5 cellular contexts compared by ENCODE assay signal in genomic region chr12:132874620-132875019, GRCh38. TPM values are rescaled to one million over a fixed set of nuclear protein-coding genes. Genes with fewer than 3 reads are reported as not detected.
DNase-seq lines count a peak whose midpoint lies in the region; ATAC-seq, FAIRE-seq and TF ChIP-seq lines count a peak whose summit lies in the region.
"Not testable (repeated sequence)": the region's sequence is repeated elsewhere in the genome, so short reads cannot be mapped to it uniquely, and the experiment has no call there.

No MANE protein-coding gene starts in this region.

- H3K36me3 ChIP-seq in KOPT-K1 (ENCODE audit: insufficient read depth, low read length) (peaks cover 97% of the 10 kb centered on the region), kidney (ENCODE audit: control insufficient read depth in 1 of 2, insufficient read depth in 2 of 2, low read length in 2 of 2) (peaks cover 19 to 23% of the 10 kb centered on the region in 2 donors)
- peaks cover 0 to 67% (median 24%) of the 10 kb centered on the region in 3 experiments for H3K36me3 ChIP-seq in naive thymus-derived CD4-positive, alpha-beta T cell (ENCODE audit: control insufficient read depth in 2 of 3, insufficient read depth in 3 of 3, low read length in 3 of 3)

- peaks cover 30% of the 10 kb centered on the region for H3K4me1 Mint-ChIP-seq in CD4-positive, alpha-beta T cell (ENCODE audit: low read depth)
- H3K4me1 Mint-ChIP-seq in naive thymus-derived CD4-positive, alpha-beta T cell, result peaks cover 8 to 30% (median 25%) of the 10 kb centered on the region in 7 donors

- H3K4me1 ChIP-seq in kidney (ENCODE audit: control insufficient read depth in 1 of 2, insufficient read depth in 1 of 2, low read depth in 1 of 2, low read length in 2 of 2), result not testable (repeated sequence)
- H3K4me1 ChIP-seq in naive thymus-derived CD4-positive, alpha-beta T cell (ENCODE audit: control insufficient read depth in 2 of 2, insufficient read depth in 2 of 2, low read length in 2 of 2), result peaks cover 4 to 19% of the 10 kb centered on the region in 2 donors

- POLR2A ChIA-PET in CD4-positive, alpha-beta T cell (lab: Charles Lee), result interaction anchor here (2.9 kb wide), 1 partner anchor 12 kb away, joined by 28 read pairs; the partner anchor contains the start of gene CHFR
- POLR2A ChIA-PET in naive thymus-derived CD4-positive, alpha-beta T cell (lab: Charles Lee), result interaction anchor here (0.6 kb wide), 1 partner anchor 22 kb away, joined by 4 read pairs; no protein-coding TSS in a partner anchor

- H3K27me3 Mint-ChIP-seq in CD4-positive, alpha-beta T cell; naive thymus-derived CD4-positive, alpha-beta T cell: not testable (repeated sequence)

- CTCF ChIA-PET in CD4-positive, alpha-beta T cell (lab: Charles Lee), result not testable (repeated sequence)
- CTCF ChIA-PET in naive thymus-derived CD4-positive, alpha-beta T cell (lab: Charles Lee), result interaction anchor here (1.0 kb wide), 1 partner anchor 13 kb away, joined by 3 read pairs; the partner anchor contains the start of gene CHFR

- peak overlapping the region; percentile 21 for H3K27ac ChIP-seq in CD4-positive, alpha-beta T cell (ENCODE audit: low read depth, low read length)
- H3K27ac ChIP-seq in KOPT-K1 (ENCODE audit: low read depth, low read length, poor library complexity, severe bottlenecking), result peak overlapping the region; percentile 67
- not testable (repeated sequence) for H3K27ac ChIP-seq in kidney (ENCODE audit: low read depth in 2 of 2, low read length in 2 of 2)
- peak overlapping the region; percentile 62 for H3K27ac ChIP-seq in naive thymus-derived CD4-positive, alpha-beta T cell (ENCODE audit: low read depth, low read length)

- H3K27me3 ChIP-seq in CD4-positive, alpha-beta T cell (ENCODE audit: control insufficient read depth, insufficient read depth, low read length); naive thymus-derived CD4-positive, alpha-beta T cell (ENCODE audit: control insufficient read depth in 2 of 2, insufficient read depth in 2 of 2, low read length in 2 of 2): not testable (repeated sequence)

- H3K9me3 ChIP-seq in CD4-positive, alpha-beta T cell (ENCODE audit: control insufficient read depth, low read length); KOPT-K1 (ENCODE audit: insufficient read depth, low read length, poor library complexity, severe bottlenecking); kidney (ENCODE audit: control insufficient read depth in 1 of 2, low read length in 2 of 2); naive thymus-derived CD4-positive, alpha-beta T cell (ENCODE audit: control insufficient read depth in 2 of 3, low read length in 3 of 3): not testable (repeated sequence)

- not testable (repeated sequence) for FAIRE-seq in kidney (lab: Jason Lieb, UNC)

- not testable (repeated sequence) for H3K9me3 Mint-ChIP-seq in CD4-positive, alpha-beta T cell; naive thymus-derived CD4-positive, alpha-beta T cell

- not testable (repeated sequence) for ATAC-seq in CD4-positive, alpha-beta T cell (ENCODE audit: poor library complexity); naive thymus-derived CD4-positive, alpha-beta T cell

- not testable (repeated sequence) for DNase-seq in CD4-positive, alpha-beta T cell; naive thymus-derived CD4-positive, alpha-beta T cell
- DNase-seq in kidney (peak; percentile 64), posterior vena cava (ENCODE audit: low spot score) (peak; percentile 49)

- intact Hi-C loops in CD4-positive, alpha-beta T cell (cut with DNase I, micrococcal nuclease), result loop anchor here in 1 of 2 experiments (5.0 kb wide), 1 partner anchor 42 kb away; no protein-coding TSS in a partner anchor
- intact Hi-C loops in kidney (cut with DNase I); naive thymus-derived CD4-positive, alpha-beta T cell (cut with micrococcal nuclease); posterior vena cava (cut with DNase I): not testable (repeated sequence)

- H3K9ac ChIP-seq in kidney (ENCODE audit: low read length in 2 of 2), result not testable (repeated sequence)

- not testable (repeated sequence) for H3K27ac Mint-ChIP-seq in CD4-positive, alpha-beta T cell; naive thymus-derived CD4-positive, alpha-beta T cell

- TF ChIP-seq CTCF in CD4-positive, alpha-beta T cell (IDR thresholded peaks at IDR 0.05); kidney (IDR thresholded peaks at IDR 0.05; ENCODE audit: borderline replicate concordance, extremely low read depth, insufficient read depth): not testable (repeated sequence)

- not testable (repeated sequence) for H3K4me3 Mint-ChIP-seq in CD4-positive, alpha-beta T cell; naive thymus-derived CD4-positive, alpha-beta T cell

- H3K4me3 ChIP-seq in kidney (ENCODE audit: low read length in 2 of 2); naive thymus-derived CD4-positive, alpha-beta T cell (ENCODE audit: low read length): not testable (repeated sequence)

- peaks cover 68% of the 10 kb centered on the region for H3K36me3 Mint-ChIP-seq in CD4-positive, alpha-beta T cell (ENCODE audit: low read depth)
- H3K36me3 Mint-ChIP-seq in naive thymus-derived CD4-positive, alpha-beta T cell, result peaks cover 3 to 39% (median 29%) of the 10 kb centered on the region in 5 donors

RNA-seq across cellular contexts. Expression of gene CHFR, which starts 12.8 kb away (rescaled TPM):
- total RNA-seq in CD4-positive, alpha-beta T cell, result 10 to 100 TPM; 75.1 to 85.6 TPM
- total RNA-seq in kidney, result 37.3 TPM
- polyA plus RNA-seq in kidney (ENCODE audit: insufficient read depth, low read depth, low replicate concordance), result 8.3 TPM
- 10 to 100 TPM; 66.7 to 97.8 (median 81.7) TPM for total RNA-seq in naive thymus-derived CD4-positive, alpha-beta T cell
- 10 to 100 TPM; 25.2 to 44.4 TPM for polyA plus RNA-seq in naive thymus-derived CD4-positive, alpha-beta T cell
- 10 to 100 TPM; 36.9 to 38.5 TPM for total RNA-seq in posterior vena cava

RNA-seq across cellular contexts. Expression of gene GOLGA3, which starts 46.0 kb away (rescaled TPM):
- 10 to 100 TPM; 31.5 to 34.0 TPM for total RNA-seq in CD4-positive, alpha-beta T cell
- 53.0 TPM for total RNA-seq in kidney
- polyA plus RNA-seq in kidney (ENCODE audit: insufficient read depth, low read depth, low replicate concordance), result 7.7 TPM
- total RNA-seq in naive thymus-derived CD4-positive, alpha-beta T cell, result 10 to 100 TPM; 46.3 to 65.7 (median 63.6) TPM
- polyA plus RNA-seq in naive thymus-derived CD4-positive, alpha-beta T cell, result 10 to 100 TPM; 11.7 to 16.6 TPM
- total RNA-seq in posterior vena cava, result 100 to 1,000 TPM in 1 of 2 donors, 10 to 100 TPM in 1; 66.6 to 102 TPM
